In genomic region chr1:23695667-23696066, GRCh38 we compare ENCODE assay signal across 13 cellular contexts. TPM values are rescaled to one million over a fixed set of nuclear protein-coding genes. Genes with fewer than 3 reads are reported as not detected.
A peak's percentile ranks its signal among the peaks of the same experiment; 100 is the strongest.
DNase-seq lines count a peak whose midpoint lies in the region; ATAC-seq, FAIRE-seq and TF ChIP-seq lines count a peak whose summit lies in the region.
"Had no signal": no experiment of that assay in that cellular context is flagged by ENCODE, and none has a peak within 500 bp of the region (broad histone marks: within the 10 kb centered on the region; RNA-seq: fewer than 3 reads in every experiment).

No MANE protein-coding gene starts in this region.

- ATAC-seq in stimulated activated naive CD8-positive, alpha-beta T cell treated with anti-CD3 and anti-CD28 coated beads, Interleukin-15, Interleukin-2, amounts not matched to agents 100 U/mL and 50 U/mL, for 24 hours: no peak
- no peak for ATAC-seq in naive thymus-derived CD4-positive, alpha-beta T cell
- no peak for ATAC-seq in HG03175 (IDR thresholded peaks at IDR 0.05; ENCODE audit: unreplicated experiment)
- ATAC-seq in GM19035 (IDR thresholded peaks at IDR 0.05; ENCODE audit: unreplicated experiment): no peak

- DNase-seq in stimulated activated naive CD8-positive, alpha-beta T cell treated with anti-CD3 and anti-CD28 coated beads, Interleukin-15, Interleukin-2, amounts not matched to agents 100 U/mL and 50 U/mL, for 24 hours: no peak
- no peak for DNase-seq in activated naive CD8-positive, alpha-beta T cell treated with anti-CD3 and anti-CD28 coated beads for 36 hours
- no peak for DNase-seq in naive thymus-derived CD4-positive, alpha-beta T cell
- no peak for DNase-seq in brain microvascular endothelial cell
- no peak for DNase-seq in D721Med (ENCODE audit: insufficient read length, low spot score)
- DNase-seq: activated CD4-positive, alpha-beta T cell treated with anti-CD3 and anti-CD28 coated beads for 4 hours; activated naive CD4-positive, alpha-beta T cell treated with anti-CD3 and anti-CD28 coated beads, Interleukin-2, amount 50 U/mL, for 16 hours; H7; SW 1271 had no signal

- TF ChIP-seq CTCF in brain microvascular endothelial cell (IDR thresholded peaks at IDR 0.05; ENCODE audit: low read depth, low read length, missing control alignments) (no peak), D721Med (IDR thresholded peaks at IDR 0.05; ENCODE audit: insufficient read depth, missing control alignments) (no peak)

- H3K27ac Mint-ChIP-seq in stimulated activated naive CD8-positive, alpha-beta T cell treated with anti-CD3 and anti-CD28 coated beads, Interleukin-15, Interleukin-2, amounts not matched to agents 100 ng/mL and 50 ng/mL, for 24 hours: peak overlapping the region; percentile 75
- peak overlapping the region; percentile 34 for H3K27ac Mint-ChIP-seq in activated naive CD8-positive, alpha-beta T cell treated with anti-CD3 and anti-CD28 coated beads for 36 hours
- H3K27ac Mint-ChIP-seq in naive thymus-derived CD4-positive, alpha-beta T cell: peak overlapping the region in 4 of 9 donors; percentile 1 to 75 (median 58)

- CTCF ChIA-PET in naive thymus-derived CD4-positive, alpha-beta T cell (lab: Charles Lee): no interaction called here

- POLR2A ChIA-PET in naive thymus-derived CD4-positive, alpha-beta T cell (lab: Charles Lee): no interaction called here

- H3K9me3 ChIP-seq in naive thymus-derived CD4-positive, alpha-beta T cell (ENCODE audit: control insufficient read depth in 2 of 3, low read length in 3 of 3): no peaks in the 10 kb centered on the region
- H3K9me3 ChIP-seq: colonic mucosa had no signal

- peak overlapping the region; percentile 95 for H3K4me3 Mint-ChIP-seq in stimulated activated naive CD8-positive, alpha-beta T cell treated with anti-CD3 and anti-CD28 coated beads, Interleukin-15, Interleukin-2, amounts not matched to agents 100 ng/mL and 50 ng/mL, for 24 hours
- H3K4me3 Mint-ChIP-seq in activated naive CD8-positive, alpha-beta T cell treated with anti-CD3 and anti-CD28 coated beads for 36 hours: peak overlapping the region; percentile 96
- H3K4me3 Mint-ChIP-seq in naive thymus-derived CD4-positive, alpha-beta T cell: peak overlapping the region in 4 of 10 donors; percentile 4 to 53 (median 30)

- peak overlapping the region; percentile 25 for H3K27ac ChIP-seq in naive thymus-derived CD4-positive, alpha-beta T cell (ENCODE audit: low read depth, low read length)
- H3K27ac ChIP-seq in brain microvascular endothelial cell: no peak overlapping the region
- H3K27ac ChIP-seq: colonic mucosa had no signal

- H3K36me3 Mint-ChIP-seq in stimulated activated naive CD8-positive, alpha-beta T cell treated with anti-CD3 and anti-CD28 coated beads, Interleukin-15, Interleukin-2, amounts not matched to agents 100 ng/mL and 50 ng/mL, for 24 hours (ENCODE audit: low read depth): peaks cover 90% of the 10 kb centered on the region
- peaks cover 84% of the 10 kb centered on the region for H3K36me3 Mint-ChIP-seq in activated naive CD8-positive, alpha-beta T cell treated with anti-CD3 and anti-CD28 coated beads for 36 hours
- H3K36me3 Mint-ChIP-seq in naive thymus-derived CD4-positive, alpha-beta T cell: peaks cover 6 to 75% (median 43%) of the 10 kb centered on the region in 5 donors

- no peaks in the 10 kb centered on the region for H3K27me3 Mint-ChIP-seq in stimulated activated naive CD8-positive, alpha-beta T cell treated with anti-CD3 and anti-CD28 coated beads, Interleukin-15, Interleukin-2, amounts not matched to agents 100 ng/mL and 50 ng/mL, for 24 hours
- H3K27me3 Mint-ChIP-seq in activated naive CD8-positive, alpha-beta T cell treated with anti-CD3 and anti-CD28 coated beads for 36 hours: no peaks in the 10 kb centered on the region
- H3K27me3 Mint-ChIP-seq in naive thymus-derived CD4-positive, alpha-beta T cell: no peaks in the 10 kb centered on the region

- no peaks in the 10 kb centered on the region for H3K27me3 ChIP-seq in naive thymus-derived CD4-positive, alpha-beta T cell (ENCODE audit: control insufficient read depth in 2 of 2, insufficient read depth in 2 of 2, low read length in 2 of 2)
- H3K27me3 ChIP-seq in brain microvascular endothelial cell (replicated peaks): no peaks in the 10 kb centered on the region
- H3K27me3 ChIP-seq: colonic mucosa had no signal

- peaks cover 77% of the 10 kb centered on the region for H3K4me1 Mint-ChIP-seq in stimulated activated naive CD8-positive, alpha-beta T cell treated with anti-CD3 and anti-CD28 coated beads, Interleukin-15, Interleukin-2, amounts not matched to agents 100 ng/mL and 50 ng/mL, for 24 hours (ENCODE audit: low read depth)
- peaks cover 58% of the 10 kb centered on the region for H3K4me1 Mint-ChIP-seq in activated naive CD8-positive, alpha-beta T cell treated with anti-CD3 and anti-CD28 coated beads for 36 hours
- H3K4me1 Mint-ChIP-seq in naive thymus-derived CD4-positive, alpha-beta T cell: peaks cover 35 to 75% (median 67%) of the 10 kb centered on the region in 7 donors

- no peaks in the 10 kb centered on the region for H3K9me3 Mint-ChIP-seq in stimulated activated naive CD8-positive, alpha-beta T cell treated with anti-CD3 and anti-CD28 coated beads, Interleukin-15, Interleukin-2, amounts not matched to agents 100 ng/mL and 50 ng/mL, for 24 hours
- no peaks in the 10 kb centered on the region for H3K9me3 Mint-ChIP-seq in activated naive CD8-positive, alpha-beta T cell treated with anti-CD3 and anti-CD28 coated beads for 36 hours
- no peaks in the 10 kb centered on the region for H3K9me3 Mint-ChIP-seq in naive thymus-derived CD4-positive, alpha-beta T cell

- H3K4me1 ChIP-seq in naive thymus-derived CD4-positive, alpha-beta T cell (ENCODE audit: control insufficient read depth in 2 of 2, insufficient read depth in 2 of 2, low read length in 2 of 2): peaks cover 19 to 20% of the 10 kb centered on the region in 2 donors

- no peak for FAIRE-seq in D721Med (lab: Jason Lieb, UNC)

- intact Hi-C loops in naive thymus-derived CD4-positive, alpha-beta T cell (cut with micrococcal nuclease): loop anchor here in 1 of 2 donors (10.0 kb wide), 1 partner anchor 949 kb away; the partner anchor contains the start of gene SRRM1

- no peak overlapping the region for H3K4me3 ChIP-seq in naive thymus-derived CD4-positive, alpha-beta T cell (ENCODE audit: low read length)
- H3K4me3 ChIP-seq in brain microvascular endothelial cell (ENCODE audit: low read depth, low read length): no peak overlapping the region
- H3K4me3 ChIP-seq: colonic mucosa had no signal

- peaks cover 19 to 79% (median 27%) of the 10 kb centered on the region in 3 experiments for H3K36me3 ChIP-seq in naive thymus-derived CD4-positive, alpha-beta T cell (ENCODE audit: control insufficient read depth in 2 of 3, insufficient read depth in 3 of 3, low read length in 3 of 3)
- H3K36me3 ChIP-seq in brain microvascular endothelial cell (replicated peaks): peaks cover 75% of the 10 kb centered on the region

- in situ Hi-C loops in brain microvascular endothelial cell (cut with HindIII; ENCODE audit: low pct_ligation_motif_present, low sequenced_read_pairs): no loop called here

RNA-seq across cellular contexts. Expression of gene RPL11, which starts 4.1 kb away (rescaled TPM):
- total RNA-seq in activated naive CD8-positive, alpha-beta T cell treated with anti-CD3 and anti-CD28 coated beads for 36 hours: 1,000 to 10,000 TPM; 1,457 to 1,518 TPM
- 1,000 to 10,000 TPM; 1,206 to 2,420 (median 2,172) TPM for total RNA-seq in naive thymus-derived CD4-positive, alpha-beta T cell
- polyA plus RNA-seq in naive thymus-derived CD4-positive, alpha-beta T cell: 1,000 to 10,000 TPM; 1,567 to 2,009 TPM

RNA-seq across cellular contexts. Expression of gene ELOA, which starts 47.6 kb away (rescaled TPM):
- total RNA-seq in activated naive CD8-positive, alpha-beta T cell treated with anti-CD3 and anti-CD28 coated beads for 36 hours: 10 to 100 TPM; 58.5 to 60.6 TPM
- 10 to 100 TPM; 28.0 to 36.1 (median 30.4) TPM for total RNA-seq in naive thymus-derived CD4-positive, alpha-beta T cell
- polyA plus RNA-seq in naive thymus-derived CD4-positive, alpha-beta T cell: 10 to 100 TPM; 20.3 to 30.8 TPM
